In the genomic region with DNA sequence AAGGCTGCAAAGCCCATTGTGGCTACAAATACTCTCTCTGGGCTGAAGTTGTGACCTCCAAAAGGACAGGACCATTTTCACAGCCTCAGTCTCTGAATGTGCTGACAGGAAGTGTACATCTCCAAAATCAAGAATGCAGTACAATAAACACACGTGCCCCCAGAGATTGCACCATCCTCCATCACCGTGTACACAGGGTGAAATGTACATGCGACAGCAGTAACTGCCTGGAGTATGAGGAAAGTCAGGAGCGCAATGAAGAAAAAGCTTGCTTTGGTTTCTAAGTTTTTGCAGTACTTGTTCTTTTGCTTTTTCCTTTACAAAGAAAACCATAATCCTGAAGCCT, we compare ENCODE assay signal across 1 cellular context.
TF ChIP-seq lines count a peak whose summit lies in the region.

No MANE protein-coding gene starts in this region.

TF ChIP-seq in HepG2, 621 proteins besides CTCF, POLR2A, EP300 and RAD21 (continued from another document):
- TF ChIP-seq ZBTB39 (CRISPR knock-in tag; IDR thresholded peaks at IDR 0.05) (no peak), NAIF1 (CRISPR knock-in tag; IDR thresholded peaks at IDR 0.05; ENCODE audit: borderline replicate concordance) (0 out of 2 replicates have a peak, but pooled peaks have one; percentile 23), AFF4 (CRISPR knock-in tag; IDR thresholded peaks at IDR 0.05) (no peak), ISX (CRISPR knock-in tag; conservative IDR thresholded peaks at IDR 0.05) (no peak), KMT2A (CRISPR knock-in tag; IDR thresholded peaks at IDR 0.05) (no peak), MAZ (IDR thresholded peaks at IDR 0.05; ENCODE audit: borderline replicate concordance, low read depth, low read length) (no peak), MAZ (CRISPR knock-in tag; IDR thresholded peaks at IDR 0.05; ENCODE audit: low read depth) (0 out of 2 replicates have a peak, but pooled peaks have one; percentile 43), SSRP1 (CRISPR knock-in tag; IDR thresholded peaks at IDR 0.05) (no peak), LCORL (IDR thresholded peaks at IDR 0.05) (no peak), LCORL (CRISPR knock-in tag; IDR thresholded peaks at IDR 0.05) (peak; percentile 72; the same call in 1 of the 2 replicates), SP2 (CRISPR knock-in tag; IDR thresholded peaks at IDR 0.05) (no peak), ATF6 (CRISPR knock-in tag; conservative IDR thresholded peaks at IDR 0.05) (no peak), DPF2 (CRISPR knock-in tag; IDR thresholded peaks at IDR 0.05; ENCODE audit: borderline replicate concordance, low read depth) (no peak), ESRRA (CRISPR knock-in tag; IDR thresholded peaks at IDR 0.05; ENCODE audit: low read depth) (no peak), ZNF44 (CRISPR knock-in tag; IDR thresholded peaks at IDR 0.05) (no peak), BHLHE40 (IDR thresholded peaks at IDR 0.05; ENCODE audit: low read length) (peak; percentile 87), MYNN (CRISPR knock-in tag; IDR thresholded peaks at IDR 0.05; ENCODE audit: low read depth) (no peak), FOSL2 (CRISPR knock-in tag; IDR thresholded peaks at IDR 0.05) (peak; percentile 62), SALL2 (CRISPR knock-in tag; IDR thresholded peaks at IDR 0.05) (no peak), ZNF615 (CRISPR knock-in tag; IDR thresholded peaks at IDR 0.05; ENCODE audit: borderline replicate concordance) (0 out of 2 replicates have a peak, but pooled peaks have one; percentile 33), ZNF563 (CRISPR knock-in tag; IDR thresholded peaks at IDR 0.05) (0 out of 2 replicates have a peak, but pooled peaks have one; percentile 29), NFATC3 (CRISPR knock-in tag; IDR thresholded peaks at IDR 0.05) (no peak), ZNF550 (CRISPR knock-in tag; IDR thresholded peaks at IDR 0.05; ENCODE audit: borderline replicate concordance) (no peak), SRSF1 (optimal IDR thresholded peaks at IDR 0.05; ENCODE audit: low read depth, low read length) (no peak), CEBPG (CRISPR knock-in tag; IDR thresholded peaks at IDR 0.05) (peak; percentile 92), ZBTB38 (CRISPR knock-in tag; IDR thresholded peaks at IDR 0.05) (no peak), SAFB2 (CRISPR knock-in tag; IDR thresholded peaks at IDR 0.05; ENCODE audit: borderline replicate concordance, low read depth) (no peak), ZNF724P (CRISPR knock-in tag; IDR thresholded peaks at IDR 0.05; ENCODE audit: borderline replicate concordance) (no peak), ZIK1 (CRISPR knock-in tag; IDR thresholded peaks at IDR 0.05; ENCODE audit: borderline replicate concordance, low read depth) (no peak), WIZ (CRISPR knock-in tag; IDR thresholded peaks at IDR 0.05) (no peak), ZNF335 (CRISPR knock-in tag; IDR thresholded peaks at IDR 0.05) (no peak), MYC (CRISPR knock-in tag; IDR thresholded peaks at IDR 0.05; ENCODE audit: borderline replicate concordance) (peak; percentile 41; the same call in 1 of the 2 replicates), NR3C1 (CRISPR knock-in tag; IDR thresholded peaks at IDR 0.05) (no peak)
- TF ChIP-seq, protein P1, sequence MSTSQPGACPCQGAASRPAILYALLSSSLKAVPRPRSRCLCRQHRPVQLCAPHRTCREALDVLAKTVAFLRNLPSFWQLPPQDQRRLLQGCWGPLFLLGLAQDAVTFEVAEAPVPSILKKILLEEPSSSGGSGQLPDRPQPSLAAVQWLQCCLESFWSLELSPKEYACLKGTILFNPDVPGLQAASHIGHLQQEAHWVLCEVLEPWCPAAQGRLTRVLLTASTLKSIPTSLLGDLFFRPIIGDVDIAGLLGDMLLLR (CRISPR knock-in tag; IDR thresholded peaks at IDR 0.05) = no peak
- TF ChIP-seq, protein P2, sequence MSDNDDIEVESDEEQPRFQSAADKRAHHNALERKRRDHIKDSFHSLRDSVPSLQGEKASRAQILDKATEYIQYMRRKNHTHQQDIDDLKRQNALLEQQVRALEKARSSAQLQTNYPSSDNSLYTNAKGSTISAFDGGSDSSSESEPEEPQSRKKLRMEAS (IDR thresholded peaks at IDR 0.05) = peak; percentile 69
- TF ChIP-seq, protein P3, sequence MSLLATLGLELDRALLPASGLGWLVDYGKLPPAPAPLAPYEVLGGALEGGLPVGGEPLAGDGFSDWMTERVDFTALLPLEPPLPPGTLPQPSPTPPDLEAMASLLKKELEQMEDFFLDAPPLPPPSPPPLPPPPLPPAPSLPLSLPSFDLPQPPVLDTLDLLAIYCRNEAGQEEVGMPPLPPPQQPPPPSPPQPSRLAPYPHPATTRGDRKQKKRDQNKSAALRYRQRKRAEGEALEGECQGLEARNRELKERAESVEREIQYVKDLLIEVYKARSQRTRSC (CRISPR knock-in tag; IDR thresholded peaks at IDR 0.05; ENCODE audit: low read depth) = no peak
- TF ChIP-seq, protein P4, sequence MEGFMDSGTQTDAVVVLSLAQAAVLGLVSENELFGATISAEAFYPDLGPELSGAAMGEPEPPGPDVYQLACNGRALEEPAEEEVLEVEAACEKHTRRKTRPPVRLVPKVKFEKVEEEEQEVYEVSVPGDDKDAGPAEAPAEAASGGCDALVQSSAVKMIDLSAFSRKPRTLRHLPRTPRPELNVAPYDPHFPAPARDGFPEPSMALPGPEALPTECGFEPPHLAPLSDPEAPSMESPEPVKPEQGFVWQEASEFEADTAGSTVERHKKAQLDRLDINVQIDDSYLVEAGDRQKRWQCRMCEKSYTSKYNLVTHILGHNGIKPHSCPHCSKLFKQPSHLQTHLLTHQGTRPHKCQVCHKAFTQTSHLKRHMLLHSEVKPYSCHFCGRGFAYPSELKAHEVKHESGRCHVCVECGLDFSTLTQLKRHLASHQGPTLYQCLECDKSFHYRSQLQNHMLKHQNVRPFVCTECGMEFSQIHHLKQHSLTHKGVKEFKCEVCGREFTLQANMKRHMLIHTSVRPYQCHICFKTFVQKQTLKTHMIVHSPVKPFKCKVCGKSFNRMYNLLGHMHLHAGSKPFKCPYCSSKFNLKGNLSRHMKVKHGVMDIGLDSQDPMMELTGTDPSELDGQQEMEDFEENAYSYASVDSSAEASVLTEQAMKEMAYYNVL (CRISPR knock-in tag; IDR thresholded peaks at IDR 0.05; ENCODE audit: borderline replicate concordance) = no peak
- TF ChIP-seq, protein P5, sequence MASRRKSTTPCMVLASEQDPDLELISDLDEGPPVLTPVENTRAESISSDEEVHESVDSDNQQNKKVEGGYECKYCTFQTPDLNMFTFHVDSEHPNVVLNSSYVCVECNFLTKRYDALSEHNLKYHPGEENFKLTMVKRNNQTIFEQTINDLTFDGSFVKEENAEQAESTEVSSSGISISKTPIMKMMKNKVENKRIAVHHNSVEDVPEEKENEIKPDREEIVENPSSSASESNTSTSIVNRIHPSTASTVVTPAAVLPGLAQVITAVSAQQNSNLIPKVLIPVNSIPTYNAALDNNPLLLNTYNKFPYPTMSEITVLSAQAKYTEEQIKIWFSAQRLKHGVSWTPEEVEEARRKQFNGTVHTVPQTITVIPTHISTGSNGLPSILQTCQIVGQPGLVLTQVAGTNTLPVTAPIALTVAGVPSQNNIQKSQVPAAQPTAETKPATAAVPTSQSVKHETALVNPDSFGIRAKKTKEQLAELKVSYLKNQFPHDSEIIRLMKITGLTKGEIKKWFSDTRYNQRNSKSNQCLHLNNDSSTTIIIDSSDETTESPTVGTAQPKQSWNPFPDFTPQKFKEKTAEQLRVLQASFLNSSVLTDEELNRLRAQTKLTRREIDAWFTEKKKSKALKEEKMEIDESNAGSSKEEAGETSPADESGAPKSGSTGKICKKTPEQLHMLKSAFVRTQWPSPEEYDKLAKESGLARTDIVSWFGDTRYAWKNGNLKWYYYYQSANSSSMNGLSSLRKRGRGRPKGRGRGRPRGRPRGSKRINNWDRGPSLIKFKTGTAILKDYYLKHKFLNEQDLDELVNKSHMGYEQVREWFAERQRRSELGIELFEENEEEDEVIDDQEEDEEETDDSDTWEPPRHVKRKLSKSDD (CRISPR knock-in tag; IDR thresholded peaks at IDR 0.05; ENCODE audit: low read depth) = no peak
- TF ChIP-seq, protein P6, sequence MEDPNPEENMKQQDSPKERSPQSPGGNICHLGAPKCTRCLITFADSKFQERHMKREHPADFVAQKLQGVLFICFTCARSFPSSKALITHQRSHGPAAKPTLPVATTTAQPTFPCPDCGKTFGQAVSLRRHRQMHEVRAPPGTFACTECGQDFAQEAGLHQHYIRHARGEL (CRISPR knock-in tag; IDR thresholded peaks at IDR 0.05) = no peak
